ENCODE assay signal across 1 cellular context in the genomic region with DNA sequence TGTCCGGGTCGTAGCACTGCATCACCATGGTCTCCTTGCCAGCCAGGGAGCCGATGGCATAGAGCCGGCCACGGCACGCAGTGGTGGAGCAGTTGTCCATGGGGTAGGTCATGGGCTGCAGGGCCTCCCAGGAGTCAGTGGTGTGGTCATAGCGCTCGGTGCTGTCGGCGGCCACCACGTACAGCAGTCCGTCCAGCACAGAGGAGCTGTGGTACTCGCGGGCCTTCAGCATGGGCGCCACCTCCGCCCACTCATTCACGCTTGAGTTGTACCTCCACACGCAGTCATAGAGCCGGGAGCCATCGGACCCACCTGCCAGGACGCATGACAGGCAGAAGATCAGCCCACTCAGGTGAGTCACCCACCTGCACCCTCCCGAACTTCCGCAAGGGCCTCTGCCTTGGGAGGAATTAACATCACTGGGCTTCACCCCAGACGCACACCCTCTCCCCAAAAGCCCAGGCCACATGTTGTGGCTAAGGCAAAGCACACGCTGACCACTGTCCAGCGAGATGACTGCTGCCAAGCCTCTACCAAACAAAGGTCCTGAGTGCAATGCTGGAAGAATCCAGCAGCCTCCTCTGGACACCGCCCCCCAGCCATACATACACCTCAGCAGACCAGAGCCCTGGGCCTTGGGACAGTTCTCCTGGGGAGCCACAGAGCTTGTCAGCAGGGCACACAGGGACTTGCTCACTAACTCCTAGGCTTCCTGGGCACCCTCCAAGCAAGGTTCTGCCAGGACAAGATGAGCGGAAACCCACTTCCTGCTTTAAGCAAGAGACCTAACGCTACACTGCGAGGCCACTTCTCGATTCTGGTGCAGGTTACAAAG.
TF ChIP-seq lines count a peak whose summit lies in the region.

No MANE protein-coding gene starts in this region.

TF ChIP-seq in H1, 55 proteins besides CTCF, POLR2A, EP300 and RAD21:
- TF ChIP-seq SIRT6 (IDR thresholded peaks at IDR 0.05; ENCODE audit: low read length) = no peak
- TF ChIP-seq YY1 (IDR thresholded peaks at IDR 0.05; ENCODE audit: low read depth, low read length) = no peak
- TF ChIP-seq POLR2AphosphoS5 (IDR thresholded peaks at IDR 0.05; ENCODE audit: low read depth, low read length) = 0 out of 2 replicates have a peak, but pooled peaks have one; percentile 36
